In genomic region chr19:590750-591098, GRCh38 we compare ENCODE assay signal across 19 cellular contexts. TPM values are rescaled to one million over a fixed set of nuclear protein-coding genes. Genes with fewer than 3 reads are reported as not detected.
DNase-seq lines count a peak whose midpoint lies in the region; ATAC-seq and TF ChIP-seq lines count a peak whose summit lies in the region.
"Had no signal": no experiment of that assay in that cellular context is flagged by ENCODE, and none has a peak within 500 bp of the region (broad histone marks: within the 10 kb centered on the region; RNA-seq: fewer than 3 reads in every experiment).

No MANE protein-coding gene starts in this region.

- peak overlapping the region; percentile 47 for H3K9ac ChIP-seq in endocrine pancreas (ENCODE audit: control insufficient read depth, insufficient read depth, low read length)

- H3K4me1 Mint-ChIP-seq in stimulated activated effector memory CD8-positive, alpha-beta T cell treated with anti-CD3 and anti-CD28 coated beads, Interleukin-12 subunit alpha, Interleukin-12 subunit beta, amount 100 ng/mL, for 72 hours: peaks cover 6% of the 10 kb centered on the region
- H3K4me1 Mint-ChIP-seq: nephron had no signal

- TF ChIP-seq CTCF in cardiac muscle cell (IDR thresholded peaks at IDR 0.05; ENCODE audit: low read depth, low read length) (no peak), Panc1 (IDR thresholded peaks at IDR 0.05) (no peak), GM20000 (IDR thresholded peaks at IDR 0.05; ENCODE audit: extremely low read depth, missing control alignments) (no peak)

- H3K4me1 ChIP-seq in cardiac muscle cell (ENCODE audit: low read depth): peaks cover 2% of the 10 kb centered on the region
- peaks cover 20% of the 10 kb centered on the region for H3K4me1 ChIP-seq in Panc1 (ENCODE audit: control insufficient read depth, insufficient read depth, low read length)
- H3K4me1 ChIP-seq in endocrine pancreas (ENCODE audit: control insufficient read depth, insufficient read depth, low read length): no peaks in the 10 kb centered on the region

- POLR2A ChIA-PET in Panc1 (lab: Charles Lee): no interaction called here

- in situ Hi-C loops in Panc1 (cut with HindIII; ENCODE audit: low pct_unique_long_range_greater_than_20kb, low sequenced_read_pairs): no loop called here

- no peaks in the 10 kb centered on the region for H3K9me3 Mint-ChIP-seq in stimulated activated effector memory CD8-positive, alpha-beta T cell treated with anti-CD3 and anti-CD28 coated beads, Interleukin-12 subunit alpha, Interleukin-12 subunit beta, amount 100 ng/mL, for 72 hours
- H3K9me3 Mint-ChIP-seq: activated B cell treated with CpG ODN at 0.5 μM for 24 hours; activated CD4-positive, alpha-beta memory T cell treated with anti-CD3 and anti-CD28 coated beads, Interleukin-2, amount 10 ng/mL, durations not matched to agents 7 days and 5 days; activated naive CD4-positive, alpha-beta T cell treated with anti-CD3 and anti-CD28 coated beads, Interleukin-2, amount 10 ng/mL, durations not matched to agents 7 days and 5 days; CD8-positive, alpha-beta memory T cell; nephron had no signal

- no peak overlapping the region for H3K27ac Mint-ChIP-seq in stimulated activated effector memory CD8-positive, alpha-beta T cell treated with anti-CD3 and anti-CD28 coated beads, Interleukin-12 subunit alpha, Interleukin-12 subunit beta, amount 100 ng/mL, for 72 hours
- H3K27ac Mint-ChIP-seq: activated B cell treated with CpG ODN at 0.5 μM for 24 hours; activated CD4-positive, alpha-beta memory T cell treated with anti-CD3 and anti-CD28 coated beads, Interleukin-2, amount 10 ng/mL, durations not matched to agents 7 days and 5 days; CD8-positive, alpha-beta memory T cell; nephron had no signal

- peaks cover 4% of the 10 kb centered on the region for H3K36me3 Mint-ChIP-seq in stimulated activated effector memory CD8-positive, alpha-beta T cell treated with anti-CD3 and anti-CD28 coated beads, Interleukin-12 subunit alpha, Interleukin-12 subunit beta, amount 100 ng/mL, for 72 hours
- H3K36me3 Mint-ChIP-seq: activated naive CD4-positive, alpha-beta T cell treated with anti-CD3 and anti-CD28 coated beads, Interleukin-2, amount 10 ng/mL, durations not matched to agents 7 days and 5 days; CD8-positive, alpha-beta memory T cell had no signal

- CTCF ChIA-PET in Panc1 (lab: Charles Lee): no interaction called here

- H3K4me3 Mint-ChIP-seq in stimulated activated effector memory CD8-positive, alpha-beta T cell treated with anti-CD3 and anti-CD28 coated beads, Interleukin-12 subunit alpha, Interleukin-12 subunit beta, amount 100 ng/mL, for 72 hours: peak overlapping the region; percentile 20
- H3K4me3 Mint-ChIP-seq: activated CD4-positive, alpha-beta memory T cell treated with anti-CD3 and anti-CD28 coated beads, Interleukin-2, amount 10 ng/mL, durations not matched to agents 7 days and 5 days had no signal

- H3K36me3 ChIP-seq in cardiac muscle cell: no peaks in the 10 kb centered on the region
- no peaks in the 10 kb centered on the region for H3K36me3 ChIP-seq in Panc1 (ENCODE audit: control insufficient read depth, insufficient read depth, low read length)
- no peaks in the 10 kb centered on the region for H3K36me3 ChIP-seq in endocrine pancreas (ENCODE audit: control insufficient read depth, insufficient read depth, low read length)
- H3K36me3 ChIP-seq: ascending aorta, colonic mucosa, prostate gland, spleen had no signal

- H3K4me3 ChIP-seq in cardiac muscle cell (peak overlapping the region; percentile 24), Panc1 (ENCODE audit: low read depth in 2 of 2, low read length in 2 of 2) (peak overlapping the region; percentile 30 to 31; a peak in 3 of 4 replicates), endocrine pancreas (ENCODE audit: control insufficient read depth, insufficient read depth, low read length) (no peak overlapping the region)
- H3K4me3 ChIP-seq: colonic mucosa had no signal

- DNase-seq in cardiac muscle cell (ENCODE audit: low read depth in 1 of 2, low spot score in 1 of 2) (no peak), cardiac septum (ENCODE audit: low spot score) (no peak), Panc1 (ENCODE audit: low read depth, low spot score) (no peak), SW480 (ENCODE audit: low spot score) (no peak), GM20000 (ENCODE audit: low spot score) (no peak)
- no peak for DNase-seq in stimulated activated effector memory CD8-positive, alpha-beta T cell treated with anti-CD3 and anti-CD28 coated beads, Interleukin-12 subunit alpha, Interleukin-12 subunit beta, amount 100 ng/mL, for 72 hours (ENCODE audit: low spot score in 2 of 2)
- DNase-seq: activated B cell treated with CpG ODN at 0.5 μM for 24 hours, colonic mucosa, NCI-H1092, NCI-H510A, spleen had no signal

- peaks cover 49% of the 10 kb centered on the region for H3K27me3 ChIP-seq in cardiac muscle cell
- H3K27me3 ChIP-seq in Panc1 (ENCODE audit: control insufficient read depth, insufficient read depth, low read length): no peaks in the 10 kb centered on the region
- H3K27me3 ChIP-seq in endocrine pancreas (ENCODE audit: control insufficient read depth, insufficient read depth, low read length): no peaks in the 10 kb centered on the region

- no TSS peak for BruUV-seq in Panc1 (replicated peaks; lab: Mats Ljungman, UMichigan)

- H3K9me3 ChIP-seq in cardiac muscle cell (ENCODE audit: low read depth) (no peaks in the 10 kb centered on the region), Panc1 (ENCODE audit: control insufficient read depth, insufficient read depth, low read depth, low read length) (no peaks in the 10 kb centered on the region), endocrine pancreas (ENCODE audit: control insufficient read depth, low read length) (no peaks in the 10 kb centered on the region)
- H3K9me3 ChIP-seq: ascending aorta, colonic mucosa, prostate gland, spleen had no signal

- ATAC-seq in Panc1 (no peak), GM19023 (IDR thresholded peaks at IDR 0.05; ENCODE audit: unreplicated experiment) (no peak)
- no peak for ATAC-seq in stimulated activated effector memory CD8-positive, alpha-beta T cell treated with anti-CD3 and anti-CD28 coated beads, Interleukin-12 subunit alpha, Interleukin-12 subunit beta, amount 100 ng/mL, for 72 hours

- no peak overlapping the region for H3K27ac ChIP-seq in cardiac muscle cell
- H3K27ac ChIP-seq in Panc1 (ENCODE audit: low read length): no peak overlapping the region
- H3K27ac ChIP-seq: ascending aorta, colonic mucosa, prostate gland, spleen had no signal

- intact Hi-C loops in cardiac septum (cut with DNase I): no loop called here
- intact Hi-C loops in Panc1 (cut with micrococcal nuclease; ENCODE audit: unreplicated experiment): no loop called here

RNA-seq across cellular contexts. Expression of gene HCN2, which starts 1.0 kb away (rescaled TPM):
- 1.0 and 2.3 TPM in 2 replicates for total RNA-seq in cardiac muscle cell
- polyA plus RNA-seq in cardiac muscle cell: 0.34 and 0.46 TPM in 2 replicates
- 12.0 TPM for total RNA-seq in cardiac septum
- 15.1 TPM for total RNA-seq in Panc1 (2021; ENCODE audit: unreplicated experiment)
- polyA plus RNA-seq in Panc1 (2012; ENCODE audit: insufficient read length): 22.3 TPM
- total RNA-seq: ascending aorta had no signal
- polyA plus RNA-seq: CD8-positive, alpha-beta memory T cell had no signal

RNA-seq across cellular contexts. Expression of gene BSG, which starts 18.3 kb away (rescaled TPM):
- total RNA-seq in cardiac muscle cell (826 and 1,015 TPM in 2 replicates), cardiac septum (1,183 TPM), Panc1 (2021; ENCODE audit: unreplicated experiment) (653 TPM)
- 976 and 1,204 TPM in 2 replicates for polyA plus RNA-seq in cardiac muscle cell
- polyA plus RNA-seq in Panc1 (2012; ENCODE audit: insufficient read length): 956 TPM

RNA-seq across cellular contexts. Expression of gene POLRMT, which starts 42.6 kb away (rescaled TPM):
- total RNA-seq in cardiac muscle cell (82.6 and 121 TPM in 2 replicates), cardiac septum (37.3 TPM), Panc1 (2021; ENCODE audit: unreplicated experiment) (56.0 TPM)
- 103 and 120 TPM in 2 replicates for polyA plus RNA-seq in cardiac muscle cell
- 68.0 TPM for polyA plus RNA-seq in Panc1 (2012; ENCODE audit: insufficient read length)

RNA-seq across cellular contexts. Expression of gene GZMM, which starts 46.9 kb away (rescaled TPM):
- total RNA-seq in cardiac muscle cell (not detected in 2 replicates), cardiac septum (0.43 TPM), Panc1 (2021; ENCODE audit: unreplicated experiment) (0.69 TPM)
- polyA plus RNA-seq in cardiac muscle cell: 0.39 TPM in 1 of 2 replicates, not detected in the other
- 1.4 TPM for polyA plus RNA-seq in Panc1 (2012; ENCODE audit: insufficient read length)
- total RNA-seq: activated B cell treated with CpG ODN at 0.5 μM for 24 hours, ascending aorta had no signal

RNA-seq across cellular contexts. Expression of gene FGF22, which starts 49.0 kb away (rescaled TPM):
- not detected in 2 replicates for total RNA-seq in cardiac muscle cell
- polyA plus RNA-seq in cardiac muscle cell: 0.92 TPM in 1 of 2 replicates, not detected in the other
- not detected for total RNA-seq in cardiac septum
- total RNA-seq in Panc1 (2021; ENCODE audit: unreplicated experiment): 0.72 TPM
- 0.48 TPM for polyA plus RNA-seq in Panc1 (2012; ENCODE audit: insufficient read length)
- total RNA-seq: activated CD4-positive, alpha-beta memory T cell treated with anti-CD3 and anti-CD28 coated beads, Interleukin-2, amount 10 ng/mL, durations not matched to agents 7 days and 5 days; ascending aorta; colonic mucosa had no signal
- polyA plus RNA-seq: CD8-positive, alpha-beta memory T cell had no signal
